ENCODE assay signal across 1 cellular context in the genomic region with DNA sequence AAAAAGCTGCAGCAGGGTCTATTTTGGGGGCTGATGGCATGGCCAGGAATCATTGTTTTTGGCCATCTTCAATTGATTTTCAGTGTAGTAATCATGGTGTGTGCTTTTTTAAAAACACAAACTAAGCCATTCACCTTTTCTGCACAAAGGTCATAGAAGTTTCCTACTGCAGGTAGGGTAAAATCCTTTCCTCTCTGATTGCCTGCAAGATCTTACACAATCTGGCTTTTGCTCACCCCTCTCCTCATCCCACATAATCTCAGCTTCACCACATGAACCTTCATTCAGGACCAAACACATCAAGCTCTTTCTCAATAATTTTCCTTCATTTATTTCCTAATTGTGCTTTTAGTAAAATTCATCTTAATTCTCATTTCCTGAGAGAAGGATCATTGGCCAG.
TF ChIP-seq lines count a peak whose summit lies in the region.

No MANE protein-coding gene starts in this region.

TF ChIP-seq in SK-N-SH, 30 proteins besides CTCF, POLR2A, EP300 and RAD21 (continued from another document):
- TF ChIP-seq YY1 (IDR thresholded peaks at IDR 0.05; ENCODE audit: low read depth) (no peak), USF1 (IDR thresholded peaks at IDR 0.05; ENCODE audit: borderline replicate concordance, low read depth) (no peak), RFX5 (IDR thresholded peaks at IDR 0.05; ENCODE audit: low read length) (no peak), GATA2 (CRISPR knock-in tag; IDR thresholded peaks at IDR 0.05) (no peak), FOSL2 (IDR thresholded peaks at IDR 0.05; ENCODE audit: borderline replicate concordance, low read depth) (no peak), SIN3A (IDR thresholded peaks at IDR 0.05; ENCODE audit: borderline replicate concordance, low read depth, low read length) (no peak)
